Comparison of ENCODE assay signal across 1 cellular context in genomic region chr1:1400576-1401456, GRCh38.
TF ChIP-seq lines count a peak whose summit lies in the region.

No MANE protein-coding gene starts in this region.

TF ChIP-seq in HepG2, 621 proteins besides CTCF, POLR2A, EP300 and RAD21 (continues in another document):
- TF ChIP-seq ELF3 (CRISPR knock-in tag; IDR thresholded peaks at IDR 0.05) (peak; percentile 90), TSC22D2 (CRISPR knock-in tag; IDR thresholded peaks at IDR 0.05; ENCODE audit: borderline replicate concordance) (no peak), ZMAT5 (CRISPR knock-in tag; IDR thresholded peaks at IDR 0.05; ENCODE audit: borderline replicate concordance, low read depth) (no peak), AGO2 (optimal IDR thresholded peaks at IDR 0.05; ENCODE audit: low read depth, low read length) (peak; percentile 90), NFE2L2 (IDR thresholded peaks at IDR 0.05; ENCODE audit: low read length) (no peak), BRCA1 (CRISPR knock-in tag; IDR thresholded peaks at IDR 0.05) (peak; percentile 94; the same call in 1 of the 2 replicates), RBAK (CRISPR knock-in tag; IDR thresholded peaks at IDR 0.05) (0 out of 2 replicates have a peak, but pooled peaks have one; percentile 48), ZNF234 (CRISPR knock-in tag; conservative IDR thresholded peaks at IDR 0.05) (no peak), ZSCAN5A (CRISPR knock-in tag; IDR thresholded peaks at IDR 0.05; ENCODE audit: borderline replicate concordance) (0 out of 2 replicates have a peak, but pooled peaks have one; percentile 51), TCF7 (IDR thresholded peaks at IDR 0.05; ENCODE audit: low read depth) (no peak; the same call in 1 of the 2 replicates), ZNF747 (CRISPR knock-in tag; IDR thresholded peaks at IDR 0.05; ENCODE audit: borderline replicate concordance) (peak; percentile 84; the same call in 1 of the 2 replicates), ZSCAN20 (CRISPR knock-in tag; IDR thresholded peaks at IDR 0.05; ENCODE audit: borderline replicate concordance) (peak; percentile 82; the same call in 1 of the 2 replicates), HDAC2 (CRISPR knock-in tag; IDR thresholded peaks at IDR 0.05) (peak; percentile 99), ZNF225 (CRISPR knock-in tag; IDR thresholded peaks at IDR 0.05) (no peak), TBP (CRISPR knock-in tag; IDR thresholded peaks at IDR 0.05) (no peak), ZNF354B (CRISPR knock-in tag; IDR thresholded peaks at IDR 0.05) (no peak), ETV5 (CRISPR knock-in tag; IDR thresholded peaks at IDR 0.05; ENCODE audit: borderline replicate concordance) (peak; percentile 94), ZNF383 (CRISPR knock-in tag; IDR thresholded peaks at IDR 0.05; ENCODE audit: borderline replicate concordance) (no peak), ZNF431 (CRISPR knock-in tag; IDR thresholded peaks at IDR 0.05; ENCODE audit: borderline replicate concordance, low read depth) (peak; percentile 98), HNRNPL (IDR thresholded peaks at IDR 0.05; ENCODE audit: low read depth, low read length) (peak; percentile 76; the same call in 1 of the 2 replicates), MED8 (CRISPR knock-in tag; IDR thresholded peaks at IDR 0.05; ENCODE audit: insufficient replicate concordance) (peak; percentile 85), MTF2 (CRISPR knock-in tag; IDR thresholded peaks at IDR 0.05; ENCODE audit: borderline replicate concordance) (no peak), ZNF432 (CRISPR knock-in tag; IDR thresholded peaks at IDR 0.05; ENCODE audit: borderline replicate concordance) (no peak), MNT (IDR thresholded peaks at IDR 0.05) (peak; percentile 94), ZNF24 (IDR thresholded peaks at IDR 0.05) (no peak), ZNF280B (CRISPR knock-in tag; IDR thresholded peaks at IDR 0.05; ENCODE audit: borderline replicate concordance) (peak; percentile 39; the same call in 1 of the 2 replicates), RXRA (CRISPR knock-in tag; IDR thresholded peaks at IDR 0.05) (peak; percentile 100), ZNF292 (CRISPR knock-in tag; IDR thresholded peaks at IDR 0.05; ENCODE audit: borderline replicate concordance, low read depth) (peak; percentile 99), ZNF362 (CRISPR knock-in tag; IDR thresholded peaks at IDR 0.05; ENCODE audit: borderline replicate concordance) (peak; percentile 67; the same call in 1 of the 2 replicates), ZNF326 (CRISPR knock-in tag; IDR thresholded peaks at IDR 0.05; ENCODE audit: borderline replicate concordance) (0 out of 2 replicates have a peak, but pooled peaks have one; percentile 32), RBM39 (IDR thresholded peaks at IDR 0.05; ENCODE audit: low read depth, low read length, poor library complexity, severe bottlenecking) (peak; percentile 25), ZNF83 (CRISPR knock-in tag; IDR thresholded peaks at IDR 0.05; ENCODE audit: borderline replicate concordance) (0 out of 2 replicates have a peak, but pooled peaks have one; percentile 14), ZNF720 (CRISPR knock-in tag; IDR thresholded peaks at IDR 0.05) (no peak), IKZF4 (CRISPR knock-in tag; IDR thresholded peaks at IDR 0.05; ENCODE audit: borderline replicate concordance, low read depth, not compliant biosample characterization) (no peak), NFIC (IDR thresholded peaks at IDR 0.05; ENCODE audit: low read length) (no peak), TERF1 (CRISPR knock-in tag; IDR thresholded peaks at IDR 0.05) (no peak), ZNF282 (IDR thresholded peaks at IDR 0.05; ENCODE audit: partially characterized antibody) (no peak), ZNF180 (CRISPR knock-in tag; IDR thresholded peaks at IDR 0.05; ENCODE audit: borderline replicate concordance, low read depth) (no peak), ZNF7 (CRISPR knock-in tag; IDR thresholded peaks at IDR 0.05) (no peak), NFE2 (CRISPR knock-in tag; IDR thresholded peaks at IDR 0.05) (no peak), JDP2 (CRISPR knock-in tag; IDR thresholded peaks at IDR 0.05; ENCODE audit: borderline replicate concordance) (peak; percentile 72; the same call in 1 of the 2 replicates), ZNF589 (CRISPR knock-in tag; conservative IDR thresholded peaks at IDR 0.05) (0 out of 2 replicates have a peak, but pooled peaks have one; percentile 29), JUNB (CRISPR knock-in tag; IDR thresholded peaks at IDR 0.05; ENCODE audit: borderline replicate concordance) (no peak), ZBTB3 (CRISPR knock-in tag; IDR thresholded peaks at IDR 0.05; ENCODE audit: borderline replicate concordance, low read depth) (peak; percentile 99), MXD3 (CRISPR knock-in tag; IDR thresholded peaks at IDR 0.05) (peak; percentile 48; the same call in 1 of the 2 replicates), ZNF503 (CRISPR knock-in tag; IDR thresholded peaks at IDR 0.05) (peak; percentile 84), THRA (CRISPR knock-in tag; IDR thresholded peaks at IDR 0.05; ENCODE audit: borderline replicate concordance) (peak; percentile 98), SMAD3 (CRISPR knock-in tag; IDR thresholded peaks at IDR 0.05) (peak; percentile 94), RFX5 (IDR thresholded peaks at IDR 0.05; ENCODE audit: low read depth, low read length) (no peak), EEA1 (CRISPR knock-in tag; IDR thresholded peaks at IDR 0.05; ENCODE audit: borderline replicate concordance) (no peak), FOXO1 (CRISPR knock-in tag; IDR thresholded peaks at IDR 0.05) (peak; percentile 100), CENPT (CRISPR knock-in tag; IDR thresholded peaks at IDR 0.05; ENCODE audit: low read depth) (peak; percentile 55; the same call in 1 of the 2 replicates), RARG (CRISPR knock-in tag; IDR thresholded peaks at IDR 0.05; ENCODE audit: low read depth) (no peak; the same call in 1 of the 2 replicates), MTERF4 (CRISPR knock-in tag; IDR thresholded peaks at IDR 0.05) (no peak; the same call in 1 of the 2 replicates), ZNF749 (CRISPR knock-in tag; IDR thresholded peaks at IDR 0.05; ENCODE audit: borderline replicate concordance) (peak; percentile 75; the same call in 1 of the 2 replicates), TP53 (CRISPR knock-in tag; conservative IDR thresholded peaks at IDR 0.05) (peak; percentile 92; the same call in 1 of the 2 replicates), ARNTL (CRISPR knock-in tag; IDR thresholded peaks at IDR 0.05) (peak; percentile 96), IRX3 (CRISPR knock-in tag; IDR thresholded peaks at IDR 0.05; ENCODE audit: borderline replicate concordance, low read depth) (0 out of 2 replicates have a peak, but pooled peaks have one; percentile 66), GPN1 (CRISPR knock-in tag; IDR thresholded peaks at IDR 0.05; ENCODE audit: borderline replicate concordance) (no peak)
